15 cellular contexts compared by ENCODE assay signal in genomic region chr20:23144856-23145255, GRCh38. TPM values are rescaled to one million over a fixed set of nuclear protein-coding genes. Genes with fewer than 3 reads are reported as not detected.
DNase-seq lines count a peak whose midpoint lies in the region; ATAC-seq and TF ChIP-seq lines count a peak whose summit lies in the region.
"Had no signal": no experiment of that assay in that cellular context is flagged by ENCODE, and none has a peak within 500 bp of the region (broad histone marks: within the 10 kb centered on the region; RNA-seq: fewer than 3 reads in every experiment).

No MANE protein-coding gene starts in this region.

- no peaks in the 10 kb centered on the region for H3K79me2 ChIP-seq in GM23248 (ENCODE audit: insufficient read depth)

- WGBS in GM23248 (ENCODE audit: low coverage in 1 of 2, low lambda C conversion rate in 2 of 2, missing lambda C conversion rate in 2 of 2), 2 experiments: 35 to 38% methylated on average over 7 of the region's 7 CpGs
- 75 to 77% methylated on average over 5 to 7 of the region's 7 CpGs for WGBS in esophagus squamous epithelium, 2 donors
- 81 to 85% methylated on average over 6 to 7 of the region's 7 CpGs for WGBS in testis, 2 donors

- no peak for TF ChIP-seq CTCF in esophagus squamous epithelium (IDR thresholded peaks at IDR 0.05)
- TF ChIP-seq CTCF in testis (IDR thresholded peaks at IDR 0.05): no peak

- intact Hi-C loops in esophagus squamous epithelium (cut with DNase I) (loop anchor here (5.0 kb wide), 1 partner anchor 48 kb away; no protein-coding TSS in a partner anchor), testis (cut with DNase I; ENCODE audit: low total_unique reads) (no loop called here)

- peak overlapping the region; percentile 19; the same call in 1 of the 2 replicates for H2AFZ ChIP-seq in GM23248

- ATAC-seq in HG02884 (IDR thresholded peaks at IDR 0.05; ENCODE audit: unreplicated experiment): no peak
- ATAC-seq: activated T-helper 17 cell treated with anti-CD3 and anti-CD28 coated beads, Interleukin-2, amount 50 U/mL, for 72 hours; HepG2 had no signal

- H3K27ac ChIP-seq in GM23248 (peak overlapping the region; percentile 97), esophagus squamous epithelium (peak overlapping the region; percentile 80 to 90 (median 84)), skeletal muscle tissue (ENCODE audit: low read depth, low read length) (peak overlapping the region; percentile 84), testis (no peak overlapping the region)

- TF ChIP-seq POLR2A in esophagus squamous epithelium (IDR thresholded peaks at IDR 0.05) (no peak), testis (IDR thresholded peaks at IDR 0.05) (no peak)

- H3K4me2 ChIP-seq in GM23248 (ENCODE audit: unreplicated experiment): peak overlapping the region; percentile 62

- H3K4me1 ChIP-seq in GM23248 (ENCODE audit: insufficient read depth) (peaks cover 76% of the 10 kb centered on the region), esophagus squamous epithelium (peaks cover 20 to 82% (median 65%) of the 10 kb centered on the region in 3 donors), skeletal muscle tissue (ENCODE audit: control insufficient read depth in 3 of 3, insufficient read depth in 3 of 3, low read length in 3 of 3) (peaks cover 81 to 88% (median 87%) of the 10 kb centered on the region in 3 donors), testis (peaks cover 25% of the 10 kb centered on the region)

- in situ Hi-C loops in GM23248 (cut with MboI): no loop called here

- no peaks in the 10 kb centered on the region for H4K20me1 ChIP-seq in GM23248 (ENCODE audit: insufficient read depth)

- H3F3A ChIP-seq in GM23248 (ENCODE audit: insufficient read depth): peaks cover 72% of the 10 kb centered on the region

- H3K9me3 ChIP-seq in GM23248 (ENCODE audit: low read depth) (no peaks in the 10 kb centered on the region), esophagus squamous epithelium (no peaks in the 10 kb centered on the region), skeletal muscle tissue (ENCODE audit: control insufficient read depth in 3 of 3, low read length in 3 of 3) (no peaks in the 10 kb centered on the region), testis (no peaks in the 10 kb centered on the region)

- H3K9ac ChIP-seq in GM23248: peak overlapping the region; percentile 78
- peak overlapping the region; percentile 26 to 69 (median 62) for H3K9ac ChIP-seq in skeletal muscle tissue (ENCODE audit: low read depth in 1 of 3, low read length in 3 of 3)

- no peaks in the 10 kb centered on the region for H3K36me3 ChIP-seq in GM23248 (ENCODE audit: low read depth)
- no peaks in the 10 kb centered on the region for H3K36me3 ChIP-seq in esophagus squamous epithelium
- peaks cover 0 to 3% (median 0%) of the 10 kb centered on the region in 3 donors for H3K36me3 ChIP-seq in skeletal muscle tissue (ENCODE audit: control insufficient read depth in 3 of 3, insufficient read depth in 3 of 3, low read length in 3 of 3)
- no peaks in the 10 kb centered on the region for H3K36me3 ChIP-seq in testis (ENCODE audit: low read depth, missing control alignments)

- H3K27me3 ChIP-seq in GM23248 (replicated peaks; ENCODE audit: insufficient read depth) (no peaks in the 10 kb centered on the region), esophagus squamous epithelium (no peaks in the 10 kb centered on the region), skeletal muscle tissue (ENCODE audit: control insufficient read depth in 3 of 3, insufficient read depth in 3 of 3, low read length in 3 of 3) (no peaks in the 10 kb centered on the region), testis (no peaks in the 10 kb centered on the region)

- no peak for DNase-seq in GM23248
- peak; percentile 60 to 62 for DNase-seq in SHP77 (lab: John Stamatoyannopoulos, UW)
- DNase-seq in esophagus squamous epithelium (lab: John Stamatoyannopoulos, UW): no peak
- DNase-seq in testis: no peak
- DNase-seq in NCI-H1092 treated with DMSO at 0.1 percent for 48 hours (lab: John Stamatoyannopoulos, UW): no peak
- no peak for DNase-seq in activated CD4-positive, alpha-beta T cell treated with anti-CD3 and anti-CD28 coated beads for 4 hours
- DNase-seq: activated B cell treated with CpG ODN at 0.5 μM for 24 hours; activated CD8-positive, alpha-beta memory T cell treated with anti-CD3 and anti-CD28 coated beads for 24 hours; NCI-H2029 treated with DMSO at 0.1 percent for 48 hours; stimulated activated CD4-positive, alpha-beta T cell treated with anti-CD3 and anti-CD28 coated beads, Interleukin-4, amount 100 ng/mL, for 4 hours had no signal

- H3K4me3 ChIP-seq in GM23248: no peak overlapping the region
- H3K4me3 ChIP-seq in esophagus squamous epithelium: no peak overlapping the region
- H3K4me3 ChIP-seq in skeletal muscle tissue (ENCODE audit: low read length in 3 of 3): peak overlapping the region in 2 of 3 donors; percentile 8 to 24
- no peak overlapping the region for H3K4me3 ChIP-seq in testis
- H3K4me3 ChIP-seq: lung had no signal

- no peaks in the 10 kb centered on the region for H3K9me2 ChIP-seq in GM23248 (ENCODE audit: insufficient read depth)

RNA-seq across cellular contexts. Expression of gene CD93, which starts 58.7 kb away (rescaled TPM):
- total RNA-seq in GM23248 (2014; rRNA removed; shearing (Covaris generic)): not detected in 2 replicates
- polyA plus RNA-seq in GM23248 (2016; fragmentation: Nextera tagmentation; extraction: Ambion mirVana) (0.03 TPM in 1 of 2 replicates, not detected in the other), testis (ENCODE audit: insufficient read depth, low read depth, low replicate concordance) (14.8 TPM)
- total RNA-seq in esophagus squamous epithelium (10 to 100 TPM in 2 of 4 donors, 1 to 10 TPM in 2; 4.5 to 22.9 (median 14.6) TPM), skeletal muscle tissue (76.7 TPM), testis (10 to 100 TPM in 1 of 2 donors, 1 to 10 TPM in 1; 9.4 to 14.2 TPM)
- total RNA-seq: activated B cell treated with CpG ODN at 0.5 μM for 24 hours, HepG2 had no signal
- polyA plus RNA-seq: HepG2 had no signal

Comparison
In these comparisons a context has a peak if more than half of its experiments do, and no peak if none do; other contexts are left out.
1. DNase-seq: peak in SHP77 (2 of 2); none in GM23248 (single experiment), esophagus squamous epithelium (single experiment), testis (single experiment), NCI-H1092 treated with DMSO at 0.1 percent for 48 hours (single experiment) and activated CD4-positive, alpha-beta T cell treated with anti-CD3 and anti-CD28 coated beads for 4 hours (0 of 2).
2. H3K27ac ChIP-seq: peak in GM23248 (single experiment), esophagus squamous epithelium (4 of 4) and skeletal muscle tissue (single experiment); none in testis (0 of 2).
3. H3K4me3 ChIP-seq: peak in skeletal muscle tissue (2 of 3); none in GM23248 (single experiment), esophagus squamous epithelium (0 of 4) and testis (0 of 2).